Comparison of ENCODE assay signal across 10 cellular contexts in genomic region chr20:33373735-33374605, GRCh38. TPM values are rescaled to one million over a fixed set of nuclear protein-coding genes. Genes with fewer than 3 reads are reported as not detected.
DNase-seq lines count a peak whose midpoint lies in the region; ATAC-seq and TF ChIP-seq lines count a peak whose summit lies in the region.
"Had no signal": no experiment of that assay in that cellular context is flagged by ENCODE, and none has a peak within 500 bp of the region (broad histone marks: within the 10 kb centered on the region; RNA-seq: fewer than 3 reads in every experiment).

No MANE protein-coding gene starts in this region.

- POLR2A ChIA-PET in WTC11 (lab: Charles Lee): interaction anchor here (0.5 kb wide), 1 partner anchor 17 kb away, joined by 4 read pairs; no protein-coding TSS in a partner anchor

- H3K4me1 ChIP-seq in KMS-11 (ENCODE audit: low read depth, poor library complexity, severe bottlenecking): peaks cover 65% of the 10 kb centered on the region

- peak overlapping the region; percentile 65 for H3K27ac ChIP-seq in KMS-11

- no peak overlapping the region for H3K27ac Mint-ChIP-seq in WTC11
- H3K27ac Mint-ChIP-seq: activated T-cell treated with anti-CD3 and anti-CD28 coated beads, Interleukin-2, amount 50 U/mL, for 24 hours had no signal

- peaks cover 51% of the 10 kb centered on the region for H3K36me3 Mint-ChIP-seq in WTC11

- H3K4me3 ChIP-seq in KMS-11 (IDR thresholded peaks at IDR 0.05; ENCODE audit: insufficient read depth, low read depth, low read length) (no peak overlapping the region), kidney epithelial cell (ENCODE audit: low read depth, low read length) (no peak overlapping the region)

- ATAC-seq in WTC11 (no peak), GM18873 (IDR thresholded peaks at IDR 0.05; ENCODE audit: low FRiP score, unreplicated experiment) (no peak)

- DNase-seq in AG08396 (ENCODE audit: low spot score) (peak; percentile 87), WTC11 (ENCODE audit: low spot score) (no peak), kidney epithelial cell (ENCODE audit: low read depth) (peak; percentile 71), GF-D8 (lab: John Stamatoyannopoulos, UW) (no peak), DMS79 treated with DMSO at 0.1 percent for 48 hours (lab: John Stamatoyannopoulos, UW) (no peak), cortex of kidney (lab: John Stamatoyannopoulos, UW) (no peak)
- DNase-seq: activated T-cell treated with anti-CD3 and anti-CD28 coated beads, Interleukin-2, amount 50 U/mL, for 24 hours; occipital lobe had no signal

- H3K36me3 ChIP-seq in KMS-11 (ENCODE audit: insufficient read depth): no peaks in the 10 kb centered on the region
- no peaks in the 10 kb centered on the region for H3K36me3 ChIP-seq in kidney epithelial cell (ENCODE audit: control insufficient read depth, insufficient read depth, low read length)

- H3K9me3 Mint-ChIP-seq in WTC11: no peaks in the 10 kb centered on the region
- H3K9me3 Mint-ChIP-seq: activated T-cell treated with anti-CD3 and anti-CD28 coated beads, Interleukin-2, amount 50 U/mL, for 24 hours had no signal

- TF ChIP-seq CTCF in KMS-11 (conservative IDR thresholded peaks at IDR 0.05; ENCODE audit: low read depth, low read length): no peak
- no peak for TF ChIP-seq CTCF in WTC11 (IDR thresholded peaks at IDR 0.05)
- no peak for TF ChIP-seq CTCF in kidney epithelial cell (IDR thresholded peaks at IDR 0.05; ENCODE audit: insufficient read depth, low read length, poor library complexity, severe bottlenecking)

- H3K4me2 ChIP-seq in KMS-11: peak overlapping the region; percentile 78

- H2AFZ ChIP-seq in KMS-11 (ENCODE audit: low read depth): no peak overlapping the region

- H3K4me1 Mint-ChIP-seq in WTC11: no peaks in the 10 kb centered on the region

- H3K4me3 Mint-ChIP-seq in WTC11: no peak overlapping the region
- H3K4me3 Mint-ChIP-seq: activated T-cell treated with anti-CD3 and anti-CD28 coated beads, Interleukin-2, amount 50 U/mL, for 24 hours had no signal

- CTCF ChIA-PET in WTC11 (lab: Charles Lee): no interaction called here

- no peaks in the 10 kb centered on the region for H3K27me3 Mint-ChIP-seq in WTC11 (ENCODE audit: low read depth)
- H3K27me3 Mint-ChIP-seq: activated T-cell treated with anti-CD3 and anti-CD28 coated beads, Interleukin-2, amount 50 U/mL, for 24 hours had no signal

- H3K79me2 ChIP-seq in KMS-11 (ENCODE audit: insufficient read depth, low read depth): no peaks in the 10 kb centered on the region

- H3K27me3 ChIP-seq in KMS-11 (ENCODE audit: insufficient read depth, low read depth) (no peaks in the 10 kb centered on the region), kidney epithelial cell (ENCODE audit: control insufficient read depth, insufficient read depth, low read length) (no peaks in the 10 kb centered on the region)

- H4K20me1 ChIP-seq in KMS-11 (ENCODE audit: insufficient read depth): no peaks in the 10 kb centered on the region

- no peak overlapping the region for H3K9ac ChIP-seq in KMS-11

TF ChIP-seq in WTC11, 78 proteins besides CTCF, POLR2A, EP300 and RAD21:
- peak; percentile 97 for TF ChIP-seq GABPB1 (CRISPR knock-in tag; IDR thresholded peaks at IDR 0.05)
- TF ChIP-seq NFYB (CRISPR knock-in tag; conservative IDR thresholded peaks at IDR 0.05; ENCODE audit: low read depth): no peak
TF ChIP-seq in WTC11: peak in this region for 1.

RNA-seq across cellular contexts. Expression of gene CDK5RAP1, which starts 27.3 kb away (rescaled TPM):
- total RNA-seq in WTC11 (2021): 47.6 to 56.3 TPM (median 52.8 TPM) in 3 replicates
- 25.3 and 39.4 TPM in 2 replicates for total RNA-seq in kidney epithelial cell

Comparison
In these comparisons a context has a peak if more than half of its experiments do, and no peak if none do; other contexts are left out.
1. DNase-seq: peak in AG08396 (single experiment) and kidney epithelial cell (single experiment); none in WTC11 (single experiment), GF-D8 (single experiment), DMS79 treated with DMSO at 0.1 percent for 48 hours (single experiment) and cortex of kidney (single experiment).